Comparison of ENCODE assay signal across 15 cellular contexts in genomic region chr19:13831560-13832056, GRCh38. TPM values are rescaled to one million over a fixed set of nuclear protein-coding genes. Genes with fewer than 3 reads are reported as not detected.
DNase-seq lines count a peak whose midpoint lies in the region; ATAC-seq and TF ChIP-seq lines count a peak whose summit lies in the region.
"Had no signal": no experiment of that assay in that cellular context is flagged by ENCODE, and none has a peak within 500 bp of the region (broad histone marks: within the 10 kb centered on the region; RNA-seq: fewer than 3 reads in every experiment).

No MANE protein-coding gene starts in this region.

- H2AK9ac ChIP-seq in IMR-90 (replicated peaks; ENCODE audit: low read depth, low read length, poor library complexity): no peak overlapping the region

- H3K18ac ChIP-seq in IMR-90 (ENCODE audit: low read depth, low read length): no peak overlapping the region

- no peak overlapping the region for H3K56ac ChIP-seq in IMR-90 (ENCODE audit: extremely low read depth, insufficient read depth, low read length)

- no peak overlapping the region for H3K4ac ChIP-seq in IMR-90 (ENCODE audit: low read depth, low read length)

- ATAC-seq in activated CD8-positive, alpha-beta memory T cell treated with anti-CD3 and anti-CD28 coated beads, Interleukin-2, amount 10 ng/mL, durations not matched to agents 7 days and 5 days: no peak
- ATAC-seq in IMR-90 (ENCODE audit: low read depth): no peak
- ATAC-seq in HG03175 (IDR thresholded peaks at IDR 0.05; ENCODE audit: unreplicated experiment): no peak
- ATAC-seq: right lobe of liver had no signal

- no peaks in the 10 kb centered on the region for H3K27me3 ChIP-seq in IMR-90 (ENCODE audit: control insufficient read depth, insufficient read depth, low read length)
- H3K27me3 ChIP-seq: right lobe of liver, upper lobe of left lung had no signal

- no peak overlapping the region for H3K23ac ChIP-seq in IMR-90 (ENCODE audit: low read depth, low read length)

- H3K4me1 ChIP-seq in IMR-90 (ENCODE audit: control insufficient read depth, insufficient read depth, low read length): peaks cover 20% of the 10 kb centered on the region

- peaks cover 5% of the 10 kb centered on the region for H3K9me1 ChIP-seq in IMR-90 (ENCODE audit: insufficient read depth, low read length)

- H4K5ac ChIP-seq in IMR-90 (ENCODE audit: low read depth, low read length): no peak overlapping the region

- peaks cover 28% of the 10 kb centered on the region for H3K36me3 Mint-ChIP-seq in activated CD8-positive, alpha-beta memory T cell treated with anti-CD3 and anti-CD28 coated beads, Interleukin-2, amount 10 ng/mL, durations not matched to agents 7 days and 5 days
- peaks cover 18% of the 10 kb centered on the region for H3K36me3 Mint-ChIP-seq in chondrocyte (ENCODE audit: low read depth)
- peaks cover 37% of the 10 kb centered on the region for H3K36me3 Mint-ChIP-seq in osteocyte (ENCODE audit: unreplicated experiment)

- TF ChIP-seq RAD21 in IMR-90 (IDR thresholded peaks at IDR 0.05; ENCODE audit: low read length): no peak

- no peak overlapping the region for H3K14ac ChIP-seq in IMR-90 (replicated peaks; ENCODE audit: low read depth, low read length)

- no peaks in the 10 kb centered on the region for H3K9me3 Mint-ChIP-seq in activated CD8-positive, alpha-beta memory T cell treated with anti-CD3 and anti-CD28 coated beads, Interleukin-2, amount 10 ng/mL, durations not matched to agents 7 days and 5 days (ENCODE audit: low read depth)
- no peaks in the 10 kb centered on the region for H3K9me3 Mint-ChIP-seq in chondrocyte (ENCODE audit: low read depth)
- H3K9me3 Mint-ChIP-seq in osteocyte (ENCODE audit: unreplicated experiment): no peaks in the 10 kb centered on the region

- H2BK20ac ChIP-seq in IMR-90 (ENCODE audit: low read depth, low read length): no peak overlapping the region

- peaks cover 75% of the 10 kb centered on the region for H4K20me1 ChIP-seq in IMR-90 (ENCODE audit: insufficient read depth, low read length)

- no CpG with 5 or more reads among the region's 12 CpGs for WGBS in IMR-90 (ENCODE audit: extremely low coverage in 2 of 2, insufficient read length in 1 of 2), 2 experiments

- no peak overlapping the region for H3K4me2 ChIP-seq in IMR-90 (ENCODE audit: low read depth, low read length)

- H4K8ac ChIP-seq in IMR-90 (ENCODE audit: low read depth in 2 of 2, low read length in 2 of 2): no peak overlapping the region

- no peak overlapping the region for H3K9ac ChIP-seq in IMR-90 (ENCODE audit: low read depth, low read length)

- no peak overlapping the region for H3K27ac ChIP-seq in IMR-90 (ENCODE audit: insufficient read depth, low read length)
- H3K27ac ChIP-seq: lower lobe of right lung, right lobe of liver had no signal

- H2AFZ ChIP-seq in IMR-90 (replicated peaks; ENCODE audit: low read length, poor library complexity): no peak overlapping the region

- dilution Hi-C loops in IMR-90 (cut with HindIII; ENCODE audit: low sequenced_read_pairs, unreplicated experiment): no loop called here

- H3K4me3 ChIP-seq in IMR-90 (ENCODE audit: insufficient read depth, low read depth, low read length): no peak overlapping the region
- H3K4me3 ChIP-seq: coronary artery, lower lobe of right lung, right lobe of liver, upper lobe of left lung had no signal

- no peak overlapping the region for H2BK120ac ChIP-seq in IMR-90 (ENCODE audit: low read depth, low read length)

- H2AK5ac ChIP-seq in IMR-90 (ENCODE audit: low read depth, low read length): no peak overlapping the region

- CTCF ChIA-PET in activated CD8-positive, alpha-beta memory T cell treated with anti-CD3 and anti-CD28 coated beads, Interleukin-2, amount 10 ng/mL, durations not matched to agents 7 days and 5 days (lab: Charles Lee): interaction anchor here (1.4 kb wide), 1 partner anchor 11 kb away, joined by 4 read pairs; no protein-coding TSS in a partner anchor
- CTCF ChIA-PET in IMR-90 (lab: Yijun Ruan, JAX) (no interaction called here), HEK293T (lab: Yijun Ruan, JAX) (no interaction called here)

- TF ChIP-seq CTCF in IMR-90 (conservative IDR thresholded peaks at IDR 0.05; ENCODE audit: low read depth, low read length) (no peak), chondrocyte (IDR thresholded peaks at IDR 0.05) (no peak), osteocyte (IDR thresholded peaks at IDR 0.05) (no peak)

- no peak overlapping the region for H2BK15ac ChIP-seq in IMR-90 (ENCODE audit: low read depth, low read length)

- peak; percentile 88 for TF ChIP-seq POLR2A in IMR-90 (IDR thresholded peaks at IDR 0.05; ENCODE audit: low read depth, low read length)

- no peak overlapping the region for H2BK5ac ChIP-seq in IMR-90 (ENCODE audit: low read depth, low read length, poor library complexity, severe bottlenecking)

- H4K91ac ChIP-seq in IMR-90 (ENCODE audit: insufficient read depth, low read depth, low read length): no peak overlapping the region

- H3K4me1 Mint-ChIP-seq in activated CD8-positive, alpha-beta memory T cell treated with anti-CD3 and anti-CD28 coated beads, Interleukin-2, amount 10 ng/mL, durations not matched to agents 7 days and 5 days: peaks cover 33% of the 10 kb centered on the region
- H3K4me1 Mint-ChIP-seq in chondrocyte (ENCODE audit: low read depth) (peaks cover 33% of the 10 kb centered on the region), osteocyte (ENCODE audit: unreplicated experiment) (peaks cover 41% of the 10 kb centered on the region)

- H3K27me3 Mint-ChIP-seq in activated CD8-positive, alpha-beta memory T cell treated with anti-CD3 and anti-CD28 coated beads, Interleukin-2, amount 10 ng/mL, durations not matched to agents 7 days and 5 days: no peaks in the 10 kb centered on the region
- no peaks in the 10 kb centered on the region for H3K27me3 Mint-ChIP-seq in chondrocyte (ENCODE audit: low read depth)
- H3K27me3 Mint-ChIP-seq in osteocyte (ENCODE audit: unreplicated experiment): no peaks in the 10 kb centered on the region

- peaks cover 48% of the 10 kb centered on the region for H3K36me3 ChIP-seq in IMR-90 (ENCODE audit: control insufficient read depth, insufficient read depth, low read length)
- H3K36me3 ChIP-seq: right lobe of liver had no signal

- no peak for DNase-seq in activated CD8-positive, alpha-beta memory T cell treated with anti-CD3 and anti-CD28 coated beads, Interleukin-2, amount 10 ng/mL, durations not matched to agents 7 days and 5 days
- no peak for DNase-seq in activated CD8-positive, alpha-beta memory T cell treated with anti-CD3 and anti-CD28 coated beads, Interleukin-2, amount 50 U/mL, for 4 hours
- DNase-seq in IMR-90 (no peak), chondrocyte (ENCODE audit: low spot score) (no peak), osteocyte (ENCODE audit: extremely low spot score, unreplicated experiment) (no peak), HuH-7.5 (ENCODE audit: low spot score) (no peak), HEK293T (ENCODE audit: extremely low spot score) (no peak)
- DNase-seq: lower lobe of right lung; NCI-H1092 treated with DMSO at 0.1 percent for 48 hours; NCI-H2227 treated with DMSO at 0.1 percent for 48 hours; right lobe of liver; stimulated activated CD4-positive, alpha-beta T cell treated with anti-CD3 and anti-CD28 coated beads, Interleukin-2, amount 100 ng/mL, for 48 hours; upper lobe of left lung had no signal

- H3K79me1 ChIP-seq in IMR-90 (ENCODE audit: low read depth in 1 of 2, low read length in 2 of 2): peaks cover 6 to 62% of the 10 kb centered on the region in 2 experiments; a peak in 3 of 4 replicates

- H3K9me3 ChIP-seq in IMR-90 (ENCODE audit: control insufficient read depth, insufficient read depth, low read length): no peaks in the 10 kb centered on the region
- H3K9me3 ChIP-seq: lower lobe of right lung, right lobe of liver, upper lobe of left lung had no signal

- in situ Hi-C loops in IMR-90 (cut with MboI; ENCODE audit: low sequenced_read_pairs): loop anchor here (25.0 kb wide), 1 partner anchor 1044 kb away; the partner anchor contains the start of genes HOOK2 and JUNB

- intact Hi-C loops in IMR-90 (cut with micrococcal nuclease): no loop called here

- H3K27ac Mint-ChIP-seq in activated CD8-positive, alpha-beta memory T cell treated with anti-CD3 and anti-CD28 coated beads, Interleukin-2, amount 10 ng/mL, durations not matched to agents 7 days and 5 days: peak overlapping the region; percentile 21
- peak overlapping the region; percentile 80 for H3K27ac Mint-ChIP-seq in chondrocyte (ENCODE audit: unreplicated experiment)
- H3K27ac Mint-ChIP-seq in osteocyte (ENCODE audit: unreplicated experiment): peak overlapping the region; percentile 91

- no TSS peak for BruUV-seq in IMR-90 (replicated peaks; lab: Mats Ljungman, UMichigan)

- no peak overlapping the region for H3K4me3 Mint-ChIP-seq in activated CD8-positive, alpha-beta memory T cell treated with anti-CD3 and anti-CD28 coated beads, Interleukin-2, amount 10 ng/mL, durations not matched to agents 7 days and 5 days
- H3K4me3 Mint-ChIP-seq in chondrocyte (ENCODE audit: unreplicated experiment) (no peak overlapping the region), osteocyte (ENCODE audit: unreplicated experiment) (no peak overlapping the region)

- POLR2A ChIA-PET in IMR-90 (lab: Charles Lee; ENCODE audit: unreplicated experiment) (no interaction called here), HEK293T (lab: Yijun Ruan, JAX) (interaction anchor here (1.3 kb wide), 1 partner anchor 10 kb away, joined by 3 read pairs; no protein-coding TSS in a partner anchor)

RNA-seq across cellular contexts. Expression of gene ZSWIM4, which starts 36.4 kb away (rescaled TPM):
- total RNA-seq in activated CD8-positive, alpha-beta memory T cell treated with anti-CD3 and anti-CD28 coated beads, Interleukin-2, amount 10 ng/mL, durations not matched to agents 7 days and 5 days: 1 to 10 TPM; 8.1 to 8.4 TPM
- total RNA-seq in IMR-90 (2012; rRNA removed) (1.9 and 2.2 TPM in 2 replicates), chondrocyte (6.8 to 10.6 TPM (median 9.5 TPM) in 3 replicates), osteocyte (14.0 and 15.1 TPM in 2 replicates)
- 6.2 and 7.6 TPM in 2 replicates for polyA plus RNA-seq in IMR-90 (2012; rRNA removed)
- polyA plus RNA-seq in IMR-90 (2012; cell fraction: cytosol; rRNA removed): 4.7 and 10.4 TPM in 2 replicates
- polyA plus RNA-seq in IMR-90 (2012; cell fraction: nucleus; rRNA removed; ENCODE audit: low replicate concordance): 13.1 and 27.5 TPM in 2 replicates

RNA-seq across cellular contexts. Expression of gene NANOS3, which starts 45.3 kb away (rescaled TPM):
- 1 to 10 TPM; 1.1 to 2.8 TPM for total RNA-seq in activated CD8-positive, alpha-beta memory T cell treated with anti-CD3 and anti-CD28 coated beads, Interleukin-2, amount 10 ng/mL, durations not matched to agents 7 days and 5 days
- total RNA-seq in IMR-90 (2012; rRNA removed) (not detected in 2 replicates), chondrocyte (4.4 to 6.7 TPM (median 4.7 TPM) in 3 replicates), osteocyte (1.1 and 3.5 TPM in 2 replicates)
- polyA plus RNA-seq in IMR-90 (2012; rRNA removed): 0.63 and 0.85 TPM in 2 replicates
- polyA plus RNA-seq in IMR-90 (2012; cell fraction: cytosol; rRNA removed): 0.36 and 0.53 TPM in 2 replicates
- polyA plus RNA-seq in IMR-90 (2012; cell fraction: nucleus; rRNA removed; ENCODE audit: low replicate concordance): 2.2 and 3.8 TPM in 2 replicates
- total RNA-seq: right lobe of liver had no signal

RNA-seq across cellular contexts. Expression of gene C19orf53, which starts 57.4 kb away (rescaled TPM):
- total RNA-seq in activated CD8-positive, alpha-beta memory T cell treated with anti-CD3 and anti-CD28 coated beads, Interleukin-2, amount 10 ng/mL, durations not matched to agents 7 days and 5 days: 10 to 100 TPM; 77.7 to 94.0 TPM
- 61.3 and 68.3 TPM in 2 replicates for total RNA-seq in IMR-90 (2012; rRNA removed)
- polyA plus RNA-seq in IMR-90 (2012; rRNA removed): 290 and 349 TPM in 2 replicates
- 572 and 791 TPM in 2 replicates for polyA plus RNA-seq in IMR-90 (2012; cell fraction: cytosol; rRNA removed)
- 129 and 215 TPM in 2 replicates for polyA plus RNA-seq in IMR-90 (2012; cell fraction: nucleus; rRNA removed; ENCODE audit: low replicate concordance)
- total RNA-seq in chondrocyte: 71.2 to 91.5 TPM (median 75.7 TPM) in 3 replicates
- total RNA-seq in osteocyte: 82.4 and 86.6 TPM in 2 replicates

Comparison
In these comparisons a context has a peak if more than half of its experiments do, and no peak if none do; other contexts are left out.
1. H3K27ac Mint-ChIP-seq: peak in every context shown above with its lines; median percentile 91 in osteocyte; 80 in chondrocyte; 21 in activated CD8-positive, alpha-beta memory T cell treated with anti-CD3 and anti-CD28 coated beads, Interleukin-2, amount 10 ng/mL, durations not matched to agents 7 days and 5 days.